ENCODE assay signal across 16 cellular contexts in genomic region chr9:126534431-126535186, GRCh38.
A peak's percentile ranks its signal among the peaks of the same experiment; 100 is the strongest.
DNase-seq lines count a peak whose midpoint lies in the region; ATAC-seq and TF ChIP-seq lines count a peak whose summit lies in the region.
"Had no signal": no experiment of that assay in that cellular context is flagged by ENCODE, and none has a peak within 500 bp of the region (broad histone marks: within the 10 kb centered on the region; RNA-seq: fewer than 3 reads in every experiment).

No MANE protein-coding gene starts in this region.

- no peaks in the 10 kb centered on the region for H3K9me3 ChIP-seq in neutrophil
- H3K9me3 ChIP-seq: gastrocnemius medialis, psoas muscle had no signal

- peak; percentile 65 for DNase-seq in G401 (ENCODE audit: low spot score)
- peak; percentile 12 for DNase-seq in NCI-H748 treated with DMSO at 0.1 percent for 48 hours (lab: John Stamatoyannopoulos, UW)
- peak; percentile 43 for DNase-seq in fibroblast of villous mesenchyme (ENCODE audit: low read depth)
- no peak for DNase-seq in 8988T
- DNase-seq in GDM1 (lab: John Stamatoyannopoulos, UW) = no peak
- DNase-seq: activated T-cell treated with anti-CD3 and anti-CD28 coated beads, Interleukin-2, amount 50 U/mL, for 1 hour; caudate nucleus; DND-41; gastrocnemius medialis; PC-9; psoas muscle; T-helper 1 cell had no signal

- H3K36me3 ChIP-seq in neutrophil = no peaks in the 10 kb centered on the region
- H3K36me3 ChIP-seq: gastrocnemius medialis had no signal

- in situ Hi-C loops in G401 (cut with HindIII; ENCODE audit: low sequenced_read_pairs) = no loop called here

- H3K4me3 ChIP-seq in fibroblast of villous mesenchyme (ENCODE audit: low read depth, low read length) = no peak overlapping the region
- H3K4me3 ChIP-seq in neutrophil (ENCODE audit: low read depth in 1 of 2, low read length in 1 of 2) = no peak overlapping the region
- H3K4me3 ChIP-seq: gastrocnemius medialis, PC-9, psoas muscle had no signal

- no peak for TF ChIP-seq CTCF in fibroblast of villous mesenchyme (IDR thresholded peaks at IDR 0.05; ENCODE audit: insufficient read depth, low read depth, low read length)
- no peak for TF ChIP-seq CTCF in neutrophil (IDR thresholded peaks at IDR 0.05)

- peak overlapping the region; percentile 87 for H3K27ac ChIP-seq in neutrophil
- H3K27ac ChIP-seq: C4-2B, gastrocnemius medialis, PC-9, psoas muscle had no signal

- H3K27me3 ChIP-seq in neutrophil = no peaks in the 10 kb centered on the region

- peaks cover 42 to 45% of the 10 kb centered on the region in 2 experiments for H3K4me1 ChIP-seq in neutrophil (ENCODE audit: control insufficient read depth in 1 of 2, insufficient read depth in 1 of 2, low read depth in 1 of 2, low read length in 1 of 2)
- H3K4me1 ChIP-seq: gastrocnemius medialis, psoas muscle had no signal

- ATAC-seq in GM21423 (IDR thresholded peaks at IDR 0.05; ENCODE audit: unreplicated experiment) = no peak
- ATAC-seq in HG02852 (IDR thresholded peaks at IDR 0.05; ENCODE audit: unreplicated experiment) = no peak
- ATAC-seq: gastrocnemius medialis, psoas muscle had no signal

Comparison
In these comparisons a context has a peak if more than half of its experiments do, and no peak if none do; other contexts are left out.
1. DNase-seq: peak in G401 (single experiment), NCI-H748 treated with DMSO at 0.1 percent for 48 hours (single experiment) and fibroblast of villous mesenchyme (single experiment); none in 8988T (single experiment) and GDM1 (single experiment).